ENCODE assay signal across 19 cellular contexts in the genomic region with DNA sequence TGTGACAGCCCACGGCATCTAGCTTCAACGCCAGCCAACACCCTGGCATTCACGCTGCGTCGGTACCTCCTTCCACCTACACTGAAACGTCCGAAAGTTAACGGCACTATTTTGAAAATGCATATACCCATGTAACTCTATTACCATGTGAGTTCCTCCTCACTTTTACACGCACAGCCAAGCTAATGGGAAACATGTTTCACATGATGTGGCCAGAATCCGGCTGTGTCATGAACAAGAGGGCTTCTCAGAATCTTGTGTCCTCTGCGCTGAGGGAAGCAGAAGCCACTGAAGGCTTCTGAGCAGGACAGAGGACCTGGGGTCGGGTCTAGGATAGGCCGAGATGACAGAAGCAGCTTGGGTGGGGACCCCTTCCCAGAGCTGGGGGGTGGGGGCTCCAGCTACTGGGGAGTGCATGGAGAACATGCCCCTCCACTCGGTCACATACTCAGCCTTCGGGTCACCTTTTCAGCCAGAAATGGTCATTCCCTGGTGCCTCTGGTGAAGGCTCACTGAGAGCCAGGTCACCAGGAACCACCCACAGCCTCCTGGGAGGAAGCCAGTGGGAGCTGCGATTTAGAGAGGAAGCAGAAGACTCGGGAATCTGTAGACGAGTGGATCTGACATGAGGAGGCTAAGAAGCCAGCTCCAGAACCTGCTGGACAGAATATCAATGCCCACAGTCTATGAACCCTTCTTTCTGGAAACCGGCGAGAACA. TPM values are rescaled to one million over a fixed set of nuclear protein-coding genes. Genes with fewer than 3 reads are reported as not detected.
DNase-seq lines count a peak whose midpoint lies in the region; ATAC-seq and TF ChIP-seq lines count a peak whose summit lies in the region.
"Had no signal": no experiment of that assay in that cellular context is flagged by ENCODE, and none has a peak within 500 bp of the region (broad histone marks: within the 10 kb centered on the region; RNA-seq: fewer than 3 reads in every experiment).

No MANE protein-coding gene starts in this region.

- H3K4me1 ChIP-seq in esophagus muscularis mucosa (peaks cover 33 to 80% (median 71%) of the 10 kb centered on the region in 4 donors), upper lobe of left lung (no peaks in the 10 kb centered on the region), suprapubic skin (peaks cover 25% of the 10 kb centered on the region)
- H3K4me1 ChIP-seq: HAP-1, Peyer's patch had no signal

- TF ChIP-seq CTCF in esophagus muscularis mucosa (IDR thresholded peaks at IDR 0.05) (no peak), osteocyte (IDR thresholded peaks at IDR 0.05) (no peak), upper lobe of left lung (IDR thresholded peaks at IDR 0.05) (no peak), suprapubic skin (IDR thresholded peaks at IDR 0.05) (no peak)

- H3K27me3 Mint-ChIP-seq in osteocyte (ENCODE audit: unreplicated experiment): no peaks in the 10 kb centered on the region
- H3K27me3 Mint-ChIP-seq: B cell; CD4-positive, alpha-beta T cell had no signal

- peak; percentile 39 for DNase-seq in AG08395 (ENCODE audit: low spot score)
- DNase-seq in H7: peak; percentile 28
- no peak for DNase-seq in esophagus muscularis mucosa (ENCODE audit: extremely low spot score)
- DNase-seq in osteocyte (ENCODE audit: extremely low spot score, unreplicated experiment): peak; percentile 67
- DNase-seq in upper lobe of left lung: no peak
- no peak for DNase-seq in NCI-H345 (lab: John Stamatoyannopoulos, UW)
- DNase-seq in suprapubic skin (ENCODE audit: low spot score in 2 of 2): no peak
- DNase-seq: GF-D8, NCI-H1417, NCI-H2029, NCI-H2171 treated with DMSO at 0.1 percent for 48 hours, NCI-H510A, NCI-H82, Right ventricle myocardium superior had no signal

- H3K4me3 Mint-ChIP-seq in osteocyte (ENCODE audit: unreplicated experiment): no peak overlapping the region
- H3K4me3 Mint-ChIP-seq: B cell; CD4-positive, alpha-beta T cell had no signal

- no peak for TF ChIP-seq EP300 in esophagus muscularis mucosa (IDR thresholded peaks at IDR 0.05)
- no peak for TF ChIP-seq EP300 in upper lobe of left lung (IDR thresholded peaks at IDR 0.05)
- no peak for TF ChIP-seq EP300 in suprapubic skin (IDR thresholded peaks at IDR 0.05)

- H3K4me3 ChIP-seq in H7 (ENCODE audit: insufficient read depth, low read depth, low read length): no peak overlapping the region
- H3K4me3 ChIP-seq in esophagus muscularis mucosa: no peak overlapping the region
- no peak overlapping the region for H3K4me3 ChIP-seq in upper lobe of left lung
- H3K4me3 ChIP-seq in suprapubic skin: no peak overlapping the region
- H3K4me3 ChIP-seq: HAP-1, Peyer's patch had no signal

- ATAC-seq in upper lobe of left lung (ENCODE audit: low FRiP score in 2 of 2) (no peak), HG02642 (IDR thresholded peaks at IDR 0.05; ENCODE audit: poor library complexity, unreplicated experiment) (no peak)

- H3K9me3 Mint-ChIP-seq in osteocyte (ENCODE audit: unreplicated experiment): peaks cover 14% of the 10 kb centered on the region

- WGBS in esophagus muscularis mucosa: 85% methylated on average over 17 of the region's 20 CpGs
- 89 to 92% methylated on average over 18 to 20 of the region's 20 CpGs for WGBS in upper lobe of left lung, 2 donors
- WGBS in suprapubic skin: 75% methylated on average over 18 of the region's 20 CpGs

- intact Hi-C loops in esophagus muscularis mucosa (cut with DNase I): no loop called here

- no peaks in the 10 kb centered on the region for H3K9me3 ChIP-seq in esophagus muscularis mucosa
- peaks cover 0 to 4% (median 0%) of the 10 kb centered on the region in 4 donors for H3K9me3 ChIP-seq in upper lobe of left lung
- no peaks in the 10 kb centered on the region for H3K9me3 ChIP-seq in suprapubic skin
- H3K9me3 ChIP-seq: HAP-1 had no signal

- H3K27ac ChIP-seq in esophagus muscularis mucosa (replicated peaks in 1 of 4) (peak overlapping the region in 3 of 4 donors; percentile 7 to 45 (median 26)), upper lobe of left lung (no peak overlapping the region), suprapubic skin (no peak overlapping the region)
- H3K27ac ChIP-seq: Peyer's patch had no signal

- H3K27me3 ChIP-seq in H7 (ENCODE audit: control insufficient read depth, insufficient read depth, low read length) (no peaks in the 10 kb centered on the region), esophagus muscularis mucosa (no peaks in the 10 kb centered on the region), upper lobe of left lung (no peaks in the 10 kb centered on the region), suprapubic skin (no peaks in the 10 kb centered on the region)
- H3K27me3 ChIP-seq: Peyer's patch had no signal

- H3K36me3 Mint-ChIP-seq in osteocyte (ENCODE audit: unreplicated experiment): peaks cover 9% of the 10 kb centered on the region

- H3K4me1 Mint-ChIP-seq in osteocyte (ENCODE audit: unreplicated experiment): peaks cover 16% of the 10 kb centered on the region
- H3K4me1 Mint-ChIP-seq: B cell had no signal

- no peak overlapping the region for H3K27ac Mint-ChIP-seq in osteocyte (ENCODE audit: unreplicated experiment)
- H3K27ac Mint-ChIP-seq: B cell had no signal

- TF ChIP-seq POLR2A in esophagus muscularis mucosa (IDR thresholded peaks at IDR 0.05; ENCODE audit: low read depth) (no peak), upper lobe of left lung (IDR thresholded peaks at IDR 0.05) (no peak), suprapubic skin (IDR thresholded peaks at IDR 0.05) (no peak)

- H3K36me3 ChIP-seq in H7 (replicated peaks; ENCODE audit: control insufficient read depth, insufficient read depth, low read length): no peaks in the 10 kb centered on the region
- H3K36me3 ChIP-seq in esophagus muscularis mucosa: no peaks in the 10 kb centered on the region
- no peaks in the 10 kb centered on the region for H3K36me3 ChIP-seq in upper lobe of left lung
- no peaks in the 10 kb centered on the region for H3K36me3 ChIP-seq in suprapubic skin
- H3K36me3 ChIP-seq: HAP-1, Peyer's patch had no signal

RNA-seq across cellular contexts. Expression of a gene that starts 41.5 kb away (rescaled TPM):
- 18.1 and 28.5 TPM in 2 replicates for total RNA-seq in H7 (2014; rRNA removed; shearing (Covaris generic))
- total RNA-seq in esophagus muscularis mucosa (100 to 1,000 TPM in 1 of 4 donors, 10 to 100 TPM in 3; 59.4 to 119 (median 76.1) TPM), osteocyte (30.3 and 32.2 TPM in 2 replicates), upper lobe of left lung (100 to 1,000 TPM in 1 of 6 donors, 10 to 100 TPM in 5; 16.1 to 108 (median 45.0) TPM), suprapubic skin (100 to 1,000 TPM in 1 of 4 donors, 10 to 100 TPM in 3; 51.4 to 107 (median 70.8) TPM)

Comparison
In these comparisons a context has a peak if more than half of its experiments do, and no peak if none do; other contexts are left out.
1. DNase-seq: peak in AG08395 (single experiment), H7 (single experiment) and osteocyte (single experiment); none in esophagus muscularis mucosa (single experiment), upper lobe of left lung (0 of 2), NCI-H345 (single experiment) and suprapubic skin (0 of 2).
2. H3K27ac ChIP-seq: peak in esophagus muscularis mucosa (3 of 4); none in upper lobe of left lung (0 of 4) and suprapubic skin (single experiment).